Comparison of ENCODE assay signal across 19 cellular contexts in genomic region chr3:32200490-32200889, GRCh38. TPM values are rescaled to one million over a fixed set of nuclear protein-coding genes. Genes with fewer than 3 reads are reported as not detected.
DNase-seq lines count a peak whose midpoint lies in the region; ATAC-seq and TF ChIP-seq lines count a peak whose summit lies in the region.
"Had no signal": no experiment of that assay in that cellular context is flagged by ENCODE, and none has a peak within 500 bp of the region (broad histone marks: within the 10 kb centered on the region; RNA-seq: fewer than 3 reads in every experiment).

No MANE protein-coding gene starts in this region.

- H3K36me3 ChIP-seq in breast epithelium: no peaks in the 10 kb centered on the region
- no peaks in the 10 kb centered on the region for H3K36me3 ChIP-seq in heart left ventricle

- TF ChIP-seq POLR2A in breast epithelium (IDR thresholded peaks at IDR 0.05) (no peak), heart left ventricle (IDR thresholded peaks at IDR 0.05) (no peak)

- no peaks in the 10 kb centered on the region for H3K4me1 ChIP-seq in breast epithelium
- peaks cover 0 to 48% (median 30%) of the 10 kb centered on the region in 12 donors for H3K4me1 ChIP-seq in heart left ventricle

- DNase-seq in A172 (ENCODE audit: low spot score) (peak; percentile 9), breast epithelium (ENCODE audit: low spot score in 2 of 2) (peak in 1 of 2 donors; percentile 39), heart left ventricle (peak; percentile 77 to 86 (median 85)), pulmonary artery endothelial cell (ENCODE audit: low read depth, low spot score) (peak; percentile 45), hypothalamus (lab: John Stamatoyannopoulos, UW) (no peak), NCI-H128 (lab: John Stamatoyannopoulos, UW; ENCODE audit: unreplicated experiment) (no peak)
- no peak for DNase-seq in stimulated activated naive CD4-positive, alpha-beta T cell (lab: John Stamatoyannopoulos, UW)
- DNase-seq: ACHN; activated T-cell treated with anti-CD3 and anti-CD28 coated beads, Interleukin-2, amount 50 U/mL, for 1 hour; CD4-positive, alpha-beta T cell; central memory CD4-positive, alpha-beta T cell; DND-41; effector memory CD4-positive, alpha-beta T cell; NCI-H1105; NCI-H2171; NCI-H82 had no signal

- H3K9me3 ChIP-seq in breast epithelium (no peaks in the 10 kb centered on the region), heart left ventricle (no peaks in the 10 kb centered on the region)

- H3K4me3 ChIP-seq in breast epithelium: no peak overlapping the region
- peak overlapping the region in 1 of 12 donors; percentile 6 for H3K4me3 ChIP-seq in heart left ventricle
- H3K4me3 ChIP-seq: skin epidermis had no signal

- WGBS in heart left ventricle, 4 donors: 32 to 56% (median 39%) methylated on average over 7 of the region's 7 CpGs

- H3K27ac ChIP-seq in breast epithelium (peak overlapping the region; percentile 7 to 69), heart left ventricle (peak overlapping the region; percentile 47 to 88 (median 76))
- H3K27ac ChIP-seq: skin epidermis had no signal

- TF ChIP-seq CTCF in breast epithelium (IDR thresholded peaks at IDR 0.05) (no peak), heart left ventricle (IDR thresholded peaks at IDR 0.05) (no peak)

- ATAC-seq in heart left ventricle (peak; percentile 81 to 92 (median 88)), HG02973 (IDR thresholded peaks at IDR 0.05; ENCODE audit: unreplicated experiment) (no peak)
- ATAC-seq: activated naive CD4-positive, alpha-beta T cell treated with anti-CD3 and anti-CD28 coated beads, Interleukin-2, amount 50 U/mL, for 72 hours had no signal

- intact Hi-C loops in breast epithelium (cut with DNase I; ENCODE audit: low total_unique reads) (no loop called here), heart left ventricle (cut with DNase I) (loop anchor here in 3 of 10 donors (2.0 to 5.0 kb wide), 2 partner anchors 37 to 38 kb away; partner anchors contain the start of gene CMTM8 (in 3 of the 3))

- H3K27me3 ChIP-seq in breast epithelium (no peaks in the 10 kb centered on the region), heart left ventricle (no peaks in the 10 kb centered on the region)

RNA-seq across cellular contexts. Expression of gene CMTM8, which starts 38.0 kb away (rescaled TPM):
- 3.4 and 3.5 TPM in 2 replicates for total RNA-seq in A172 (2014; rRNA removed; shearing (Covaris generic))
- 10 to 100 TPM in 2 of 3 donors, 1 to 10 TPM in 1; 4.2 to 24.7 (median 19.3) TPM for total RNA-seq in breast epithelium
- total RNA-seq in heart left ventricle: 10 to 100 TPM in 1 of 9 donors, 1 to 10 TPM in 8; 1.7 to 12.1 (median 3.5) TPM
- polyA plus RNA-seq in heart left ventricle: 1 to 10 TPM; 4.8 to 6.4 TPM
- total RNA-seq in pulmonary artery endothelial cell: 2.6 and 2.8 TPM in 2 replicates

Comparison
In these comparisons a context has a peak if more than half of its experiments do, and no peak if none do; other contexts are left out.
1. DNase-seq: peak in A172 (single experiment), heart left ventricle (5 of 5) and pulmonary artery endothelial cell (single experiment); none in hypothalamus (0 of 51), NCI-H128 (single experiment) and stimulated activated naive CD4-positive, alpha-beta T cell (0 of 6).